7 cellular contexts compared by ENCODE assay signal in genomic region chr2:166677996-166678395, GRCh38.
"Had no signal": no experiment of that assay in that cellular context is flagged by ENCODE, and none has a peak within 500 bp of the region (broad histone marks: within the 10 kb centered on the region; RNA-seq: fewer than 3 reads in every experiment).

No MANE protein-coding gene starts in this region.

- H3K4me3 ChIP-seq: GM23248 had no signal

- H3K27ac ChIP-seq: GM23248 had no signal

- H3K9ac ChIP-seq: GM23248 had no signal

- H2AFZ ChIP-seq: GM23248 had no signal

- DNase-seq: GM23248, GOT3, H9, HCEC 1CT, KBM-7 had no signal

- FAIRE-seq: H54, HTR-8/SVneo had no signal
